In the genomic region with DNA sequence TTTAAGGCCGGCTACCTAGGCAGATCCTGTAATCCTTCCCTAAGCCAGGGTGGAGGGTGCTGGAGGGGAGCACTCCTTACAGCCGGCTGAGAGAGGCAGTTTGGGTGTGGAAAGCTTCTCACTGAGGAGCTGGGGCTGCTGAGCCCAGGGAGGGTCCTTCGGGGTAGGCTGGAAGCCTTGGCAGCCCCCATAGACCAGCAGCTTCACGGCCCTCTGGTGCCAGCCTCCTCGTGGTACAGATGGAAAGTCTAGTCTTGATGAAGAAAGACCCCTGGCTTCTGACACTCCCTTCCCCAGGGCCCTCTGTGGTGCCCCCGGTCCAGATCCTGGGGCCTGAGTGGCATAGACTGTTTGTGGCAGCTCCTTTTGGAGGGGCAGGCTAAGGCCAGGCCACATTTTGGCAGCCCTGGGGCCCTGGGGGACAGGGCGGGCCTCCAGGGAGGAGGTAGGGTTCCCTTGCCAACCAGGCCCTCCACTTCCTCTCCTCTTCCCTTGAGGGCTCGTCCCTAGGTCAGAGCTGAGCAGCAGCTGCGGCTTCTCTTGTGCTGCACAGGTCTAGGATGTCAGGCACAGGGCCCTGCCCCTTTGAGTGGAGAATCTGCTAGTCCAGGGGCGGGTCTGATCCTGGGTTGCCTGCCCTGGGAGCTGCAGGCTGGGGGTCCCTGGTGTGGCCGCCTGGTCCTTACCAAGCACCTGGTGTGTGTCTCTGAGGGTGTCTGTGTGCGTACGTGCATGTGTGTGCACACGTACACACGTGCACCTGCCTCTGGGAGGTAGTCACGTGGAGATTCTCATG, we compare ENCODE assay signal across 10 cellular contexts. TPM values are rescaled to one million over a fixed set of nuclear protein-coding genes. Genes with fewer than 3 reads are reported as not detected.
DNase-seq lines count a peak whose midpoint lies in the region; ATAC-seq and TF ChIP-seq lines count a peak whose summit lies in the region.
"Had no signal": no experiment of that assay in that cellular context is flagged by ENCODE, and none has a peak within 500 bp of the region (broad histone marks: within the 10 kb centered on the region; RNA-seq: fewer than 3 reads in every experiment).

No MANE protein-coding gene starts in this region.

- no peaks in the 10 kb centered on the region for H3K9me3 ChIP-seq in CD4-positive, alpha-beta T cell (ENCODE audit: control insufficient read depth, low read length)

- H3K27ac ChIP-seq in CD4-positive, alpha-beta T cell (ENCODE audit: low read depth, low read length): peak overlapping the region; percentile 58

- H3K27ac Mint-ChIP-seq in CD4-positive, alpha-beta T cell: peak overlapping the region; percentile 89
- peak overlapping the region; percentile 82 to 96 for H3K27ac Mint-ChIP-seq in T-cell

- H3K4me1 Mint-ChIP-seq in CD4-positive, alpha-beta T cell (ENCODE audit: low read depth): peaks cover 57% of the 10 kb centered on the region
- H3K4me1 Mint-ChIP-seq in T-cell: peaks cover 42 to 61% (median 50%) of the 10 kb centered on the region in 3 donors

- DNase-seq in CD4-positive, alpha-beta T cell: no peak
- DNase-seq in T-cell (peak in 1 of 34 experiments; percentile 23), lower leg skin (ENCODE audit: low spot score in 2 of 2) (peak; percentile 13 to 83), DMS153 treated with DMSO at 0.1 percent for 48 hours (lab: John Stamatoyannopoulos, UW; ENCODE audit: unreplicated experiment) (no peak), HPDE6-E6E7 (ENCODE audit: extremely low spot score) (no peak)
- no peak for DNase-seq in stimulated activated CD4-positive, alpha-beta T cell treated with anti-CD3 and anti-CD28 coated beads, Interleukin-12 subunit alpha, Interleukin-12 subunit beta, amount 100 ng/mL, for 4 hours
- DNase-seq: activated CD4-positive, alpha-beta T cell treated with anti-CD3 and anti-CD28 coated beads, Interleukin-2, amount 50 U/mL, for 4 hours had no signal

- no peak overlapping the region for H3K4me3 ChIP-seq in lower leg skin (ENCODE audit: low read depth, poor library complexity, severe bottlenecking)

- no peak for TF ChIP-seq CTCF in CD4-positive, alpha-beta T cell (IDR thresholded peaks at IDR 0.05)
- no peak for TF ChIP-seq CTCF in lower leg skin (IDR thresholded peaks at IDR 0.05)

- peaks cover 39% of the 10 kb centered on the region for H3K36me3 Mint-ChIP-seq in CD4-positive, alpha-beta T cell (ENCODE audit: low read depth)
- peaks cover 24% of the 10 kb centered on the region for H3K36me3 Mint-ChIP-seq in T-cell

- no peak for ATAC-seq in CD4-positive, alpha-beta T cell (ENCODE audit: poor library complexity)
- ATAC-seq in GM21529 (IDR thresholded peaks at IDR 0.05; ENCODE audit: unreplicated experiment): peak; percentile 30
- no peak for ATAC-seq in T-cell (replicated peaks in 1 of 4)
- ATAC-seq in HG02852 (IDR thresholded peaks at IDR 0.05; ENCODE audit: unreplicated experiment): no peak

- peak overlapping the region; percentile 54 for H3K4me3 Mint-ChIP-seq in CD4-positive, alpha-beta T cell
- peak overlapping the region in 2 of 3 donors; percentile 24 to 96 for H3K4me3 Mint-ChIP-seq in T-cell

- no peaks in the 10 kb centered on the region for H3K27me3 ChIP-seq in CD4-positive, alpha-beta T cell (ENCODE audit: control insufficient read depth, insufficient read depth, low read length)

- H3K9me3 Mint-ChIP-seq in CD4-positive, alpha-beta T cell: no peaks in the 10 kb centered on the region
- no peaks in the 10 kb centered on the region for H3K9me3 Mint-ChIP-seq in T-cell

- POLR2A ChIA-PET in CD4-positive, alpha-beta T cell (lab: Charles Lee): interaction anchor here (0.7 to 3.1 kb wide), 6 partner anchors 8 to 78 kb away, joined by 3 to 20 read pairs (median 4); a partner anchor contains a TSS
- POLR2A ChIA-PET in T-cell (lab: Charles Lee): interaction anchor here in 1 of 2 donors (1.0 kb wide), 1 partner anchor 33 kb away, joined by 3 read pairs; no protein-coding TSS in a partner anchor

- intact Hi-C loops in CD4-positive, alpha-beta T cell (cut with DNase I, micrococcal nuclease): loop anchor here (5.0 to 10.0 kb wide), 5 partner anchors 132 to 410 kb away; a partner anchor contains a TSS
- intact Hi-C loops in lower leg skin (cut with DNase I; ENCODE audit: low total_unique reads): loop anchor here (10.0 kb wide), 1 partner anchor 80 kb away; a partner anchor contains a TSS

- CTCF ChIA-PET in CD4-positive, alpha-beta T cell (lab: Charles Lee): interaction anchor here (1.5 to 1.8 kb wide), 2 partner anchors 16 to 78 kb away, joined by 4 to 9 read pairs; no protein-coding TSS in a partner anchor
- CTCF ChIA-PET in T-cell (lab: Charles Lee): interaction anchor here (0.6 to 2.6 kb wide), 4 partner anchors 14 to 134 kb away, joined by 3 to 7 read pairs (median 4); no protein-coding TSS in a partner anchor

- H3K27me3 Mint-ChIP-seq in CD4-positive, alpha-beta T cell: no peaks in the 10 kb centered on the region
- H3K27me3 Mint-ChIP-seq in T-cell: no peaks in the 10 kb centered on the region

- 65 to 75% methylated on average over 12 to 16 of the region's 16 CpGs for WGBS in lower leg skin, 2 donors

- TF ChIP-seq POLR2A in lower leg skin (IDR thresholded peaks at IDR 0.05): no peak

RNA-seq across cellular contexts. Expression of a gene that starts 4.8 kb away (rescaled TPM):
- 100 to 1,000 TPM; 170 to 191 TPM for total RNA-seq in CD4-positive, alpha-beta T cell
- total RNA-seq in T-cell (100 to 1,000 TPM in 3 of 5 donors, 10 to 100 TPM in 2; 90.2 to 285 (median 100) TPM), lower leg skin (10 to 100 TPM; 30.9 to 62.1 (median 40.7) TPM)

RNA-seq across cellular contexts. Expression of a gene that starts 5.0 kb away (rescaled TPM):
- not detected for total RNA-seq in CD4-positive, alpha-beta T cell
- not detected for total RNA-seq in T-cell
- total RNA-seq in lower leg skin: not detected
- total RNA-seq: glomerular endothelial cell had no signal

RNA-seq across cellular contexts. Expression of a gene that starts 31.5 kb away (rescaled TPM):
- total RNA-seq in CD4-positive, alpha-beta T cell: 10 to 100 TPM; 17.7 to 20.7 TPM
- total RNA-seq in T-cell (10 to 100 TPM; 14.6 to 28.5 (median 20.8) TPM), lower leg skin (10 to 100 TPM; 13.4 to 23.3 (median 19.1) TPM)

RNA-seq across cellular contexts. Expression of a gene that starts 43.4 kb away (rescaled TPM):
- total RNA-seq in CD4-positive, alpha-beta T cell: 100 to 1,000 TPM; 106 to 107 TPM
- total RNA-seq in T-cell (100 to 1,000 TPM in 1 of 5 donors, 10 to 100 TPM in 4; 51.9 to 102 (median 77.4) TPM), lower leg skin (100 to 1,000 TPM in 1 of 4 donors, 10 to 100 TPM in 3; 48.1 to 183 (median 57.2) TPM)

Comparison
In these comparisons a context has a peak if more than half of its experiments do, and no peak if none do; other contexts are left out.
1. DNase-seq: peak in lower leg skin (2 of 2); none in CD4-positive, alpha-beta T cell (0 of 10), DMS153 treated with DMSO at 0.1 percent for 48 hours (single experiment), HPDE6-E6E7 (single experiment) and stimulated activated CD4-positive, alpha-beta T cell treated with anti-CD3 and anti-CD28 coated beads, Interleukin-12 subunit alpha, Interleukin-12 subunit beta, amount 100 ng/mL, for 4 hours (single experiment).